ENCODE assay signal across 8 cellular contexts in genomic region chr1:32334274-32334861, GRCh38. TPM values are rescaled to one million over a fixed set of nuclear protein-coding genes. Genes with fewer than 3 reads are reported as not detected.
DNase-seq lines count a peak whose midpoint lies in the region; ATAC-seq and TF ChIP-seq lines count a peak whose summit lies in the region.

No MANE protein-coding gene starts in this region.

- peak overlapping the region; percentile 72 for H3K9ac ChIP-seq in H9 (ENCODE audit: extremely low read depth, insufficient read length, low read length)

- no peak overlapping the region for H2BK15ac ChIP-seq in H9 (ENCODE audit: low read depth, low read length)

- peaks cover 6% of the 10 kb centered on the region; the same call in 1 of the 2 replicates for H3K79me2 ChIP-seq in H9 (ENCODE audit: insufficient read depth, low read length)

- no peak overlapping the region for H3K27ac ChIP-seq in H9 (ENCODE audit: insufficient read length, low read depth, low read length)
- H3K27ac ChIP-seq in tibial artery: no peak overlapping the region

- H2BK5ac ChIP-seq in H9 (ENCODE audit: insufficient read length, low read length): no peak overlapping the region

- no peak overlapping the region for H4K91ac ChIP-seq in H9 (ENCODE audit: insufficient read length, low read depth, low read length)

- TF ChIP-seq CTCF in AG09309 (IDR thresholded peaks at IDR 0.05; ENCODE audit: control insufficient read depth, insufficient read depth, low read depth, low read length, missing control alignments) (no peak), H9 (conservative IDR thresholded peaks at IDR 0.05) (no peak), astrocyte of the cerebellum (IDR thresholded peaks at IDR 0.05; ENCODE audit: low read depth, low read length, missing control alignments) (no peak), mesothelial cell of epicardium (IDR thresholded peaks at IDR 0.05; ENCODE audit: unreplicated experiment) (no peak), tibial artery (IDR thresholded peaks at IDR 0.05) (no peak)

- H3T11ph ChIP-seq in H9 (ENCODE audit: low read length): no peak overlapping the region

- H2AK5ac ChIP-seq in H9 (ENCODE audit: insufficient read length, low read length): no peak overlapping the region

- peak overlapping the region; percentile 93 to 97 for H3K4me3 Mint-ChIP-seq in H9
- H3K4me3 Mint-ChIP-seq in mesothelial cell of epicardium: peak overlapping the region; percentile 94

- peaks cover 34 to 38% (median 35%) of the 10 kb centered on the region in 3 donors for H3K36me3 ChIP-seq in tibial artery

- H3K9me3 Mint-ChIP-seq in H9: no peaks in the 10 kb centered on the region; a peak in 1 of 5 replicates
- H3K9me3 Mint-ChIP-seq in mesothelial cell of epicardium: no peaks in the 10 kb centered on the region

- H3K27me3 Mint-ChIP-seq in H9 (ENCODE audit: low read depth): peaks cover 30% of the 10 kb centered on the region
- H3K27me3 Mint-ChIP-seq in mesothelial cell of epicardium (ENCODE audit: low read depth): peaks cover 2% of the 10 kb centered on the region

- no peak overlapping the region for H2BK20ac ChIP-seq in H9 (ENCODE audit: low read depth, low read length, poor library complexity, severe bottlenecking)

- peaks cover 3% of the 10 kb centered on the region; the same call in 1 of the 2 replicates for H3K4me1 ChIP-seq in H9 (ENCODE audit: insufficient read depth, low read length)
- H3K4me1 ChIP-seq in tibial artery: peaks cover 0 to 37% (median 21%) of the 10 kb centered on the region in 4 donors

- H3K27ac Mint-ChIP-seq in H9 (peak overlapping the region; percentile 93 to 98 (median 97); a peak in 4 of 7 replicates), mesothelial cell of epicardium (peak overlapping the region; percentile 94)

- WGBS in H9 (ENCODE audit: extremely low coverage, insufficient read length, low lambda C conversion rate): no CpG with 5 or more reads among the region's 9 CpGs

- H3K36me3 Mint-ChIP-seq in H9 (ENCODE audit: insufficient read depth in 1 of 3, low read depth in 3 of 3) (peaks cover 33 to 57% (median 55%) of the 10 kb centered on the region in 3 experiments), mesothelial cell of epicardium (peaks cover 15% of the 10 kb centered on the region)

- no peak overlapping the region for H3K4ac ChIP-seq in H9 (ENCODE audit: low read depth, low read length)

- H2BK120ac ChIP-seq in H9 (ENCODE audit: low read depth, low read length, poor library complexity, severe bottlenecking): no peak overlapping the region

- no peak overlapping the region for H3K14ac ChIP-seq in H9 (ENCODE audit: insufficient read depth, low read length)

- peak overlapping the region; percentile 59 for H3K4me3 ChIP-seq in AG09309 (ENCODE audit: control insufficient read depth, low read depth, low read length)
- peak overlapping the region; percentile 74 for H3K4me3 ChIP-seq in astrocyte of the cerebellum (ENCODE audit: low read depth, low read length)
- H3K4me3 ChIP-seq in tibial artery: no peak overlapping the region

- H3K4me1 Mint-ChIP-seq in H9: peaks cover 43 to 55% of the 10 kb centered on the region in 2 experiments
- H3K4me1 Mint-ChIP-seq in mesothelial cell of epicardium: peaks cover 37% of the 10 kb centered on the region

- in situ Hi-C loops in astrocyte of the cerebellum (cut with HindIII; ENCODE audit: low sequenced_read_pairs): no loop called here

- DNase-seq in AG09309 (ENCODE audit: low read depth): no peak
- no peak for DNase-seq in H9
- no peak for DNase-seq in astrocyte of the cerebellum (ENCODE audit: low read depth)
- no peak for DNase-seq in mesothelial cell of epicardium (ENCODE audit: low spot score in 2 of 2, unreplicated experiment in 2 of 2)
- DNase-seq in tibial artery: no peak
- no peak for DNase-seq in hippocampal formation (lab: John Stamatoyannopoulos, UW)

- no peak overlapping the region for H3K56ac ChIP-seq in H9 (ENCODE audit: insufficient read length, low read depth, low read length)

- intact Hi-C loops in tibial artery (cut with DNase I; ENCODE audit: low total_unique reads): no loop called here

- H3K4me2 ChIP-seq in H9 (ENCODE audit: insufficient read depth, insufficient read length, low read length): peak overlapping the region; percentile 60

- no peak overlapping the region for H2AFZ ChIP-seq in H9 (ENCODE audit: low read length)

- no peaks in the 10 kb centered on the region for H4K20me1 ChIP-seq in H9 (ENCODE audit: control insufficient read depth, insufficient read depth, insufficient read length)

- H2BK12ac ChIP-seq in H9 (ENCODE audit: insufficient read length, low read depth, low read length): no peak overlapping the region

- no peak overlapping the region for H4K8ac ChIP-seq in H9 (replicated peaks; ENCODE audit: insufficient read length, low read depth, low read length)

- no peak overlapping the region for H3K18ac ChIP-seq in H9 (ENCODE audit: insufficient read length, low read depth, low read length)

- no peaks in the 10 kb centered on the region for H3K79me1 ChIP-seq in H9 (ENCODE audit: insufficient read depth, low read depth, low read length, poor library complexity, severe bottlenecking)

- no peak overlapping the region for H4K5ac ChIP-seq in H9 (ENCODE audit: insufficient read length, low read depth, low read length)

- H3K27me3 ChIP-seq in H9 (ENCODE audit: insufficient read depth, low read length) (peaks cover 2% of the 10 kb centered on the region; the same call in 1 of the 2 replicates), tibial artery (peaks cover 0 to 12% of the 10 kb centered on the region in 2 donors)

- no peak overlapping the region for H3K23ac ChIP-seq in H9 (ENCODE audit: insufficient read length, low read depth, low read length)

- peaks cover 11% of the 10 kb centered on the region for H3K23me2 ChIP-seq in H9 (ENCODE audit: insufficient read length, low read depth, low read length, poor library complexity, severe bottlenecking)

- H3K9me3 ChIP-seq in H9 (ENCODE audit: control insufficient read depth, low read depth, low read length) (no peaks in the 10 kb centered on the region), tibial artery (no peaks in the 10 kb centered on the region)

- no peak for ATAC-seq in GM18867 (IDR thresholded peaks at IDR 0.05; ENCODE audit: unreplicated experiment)
- ATAC-seq in GM21737 (IDR thresholded peaks at IDR 0.05; ENCODE audit: unreplicated experiment): no peak

RNA-seq across cellular contexts. Expression of gene MARCKSL1, which starts 1.7 kb away (rescaled TPM):
- total RNA-seq in H9 (2021) (457 and 470 TPM in 2 replicates), mesothelial cell of epicardium (487 to 496 TPM (median 495 TPM) in 3 replicates)

RNA-seq across cellular contexts. Expression of gene FAM229A, which starts 27.9 kb away (rescaled TPM):
- total RNA-seq in H9 (2021) (5.6 and 8.3 TPM in 2 replicates), mesothelial cell of epicardium (12.5 to 12.9 TPM (median 12.5 TPM) in 3 replicates)

RNA-seq across cellular contexts. Expression of gene TSSK3, which starts 28.0 kb away (rescaled TPM):
- total RNA-seq in H9 (2021) (1.6 and 2.1 TPM in 2 replicates), mesothelial cell of epicardium (6.6 to 8.1 TPM (median 7.8 TPM) in 3 replicates)

RNA-seq across cellular contexts. Expression of gene HDAC1, which starts 42.5 kb away (rescaled TPM):
- total RNA-seq in H9 (2021) (162 and 174 TPM in 2 replicates), mesothelial cell of epicardium (122 to 131 TPM (median 127 TPM) in 3 replicates)

RNA-seq across cellular contexts. Expression of gene BSDC1, which starts 59.9 kb away (rescaled TPM):
- total RNA-seq in H9 (2021) (50.7 and 52.6 TPM in 2 replicates), mesothelial cell of epicardium (73.4 to 74.8 TPM (median 74.6 TPM) in 3 replicates)

Comparison
In these comparisons a context has a peak if more than half of its experiments do, and no peak if none do; other contexts are left out.
1. H3K4me3 ChIP-seq: peak in AG09309 (single experiment) and astrocyte of the cerebellum (single experiment); none in tibial artery (0 of 2).